ENCODE assay signal across 2 cellular contexts in genomic region chr6:116779569-116780164, GRCh38.
TF ChIP-seq lines count a peak whose summit lies in the region.

No MANE protein-coding gene starts in this region.

TF ChIP-seq in WTC11, 78 proteins besides CTCF, POLR2A, EP300 and RAD21 (continues in another document):
- TF ChIP-seq E2F4 (CRISPR knock-in tag; IDR thresholded peaks at IDR 0.05; ENCODE audit: borderline replicate concordance, low read depth) (no peak), CDX4 (CRISPR knock-in tag; IDR thresholded peaks at IDR 0.05; ENCODE audit: borderline replicate concordance) (no peak), ETV6 (CRISPR knock-in tag; IDR thresholded peaks at IDR 0.05) (no peak), IRF2 (CRISPR knock-in tag; IDR thresholded peaks at IDR 0.05; ENCODE audit: borderline replicate concordance, low read depth) (no peak), ZNF532 (CRISPR knock-in tag; IDR thresholded peaks at IDR 0.05; ENCODE audit: borderline replicate concordance) (no peak), NR1H2 (CRISPR knock-in tag; IDR thresholded peaks at IDR 0.05) (no peak), SP1 (CRISPR knock-in tag; conservative IDR thresholded peaks at IDR 0.05) (no peak), MLX (CRISPR knock-in tag; IDR thresholded peaks at IDR 0.05) (no peak), E2F1 (CRISPR knock-in tag; IDR thresholded peaks at IDR 0.05) (no peak), AR (CRISPR knock-in tag; IDR thresholded peaks at IDR 0.05) (no peak)

TF ChIP-seq in HepG2, 621 proteins besides CTCF, POLR2A, EP300 and RAD21:
- peak; percentile 72 for TF ChIP-seq SMC3 (IDR thresholded peaks at IDR 0.05; ENCODE audit: low read length)
- no peak for TF ChIP-seq ZNF577 (CRISPR knock-in tag; IDR thresholded peaks at IDR 0.05; ENCODE audit: borderline replicate concordance, low read depth)
- TF ChIP-seq ARID3A (IDR thresholded peaks at IDR 0.05; ENCODE audit: low read depth, low read length): peak; percentile 27; the same call in 1 of the 2 replicates
- peak; percentile 61 for TF ChIP-seq STAG1 (CRISPR knock-in tag; IDR thresholded peaks at IDR 0.05)
- TF ChIP-seq ZNF780A (CRISPR knock-in tag; IDR thresholded peaks at IDR 0.05): no peak
- no peak for TF ChIP-seq HNRNPL (IDR thresholded peaks at IDR 0.05; ENCODE audit: low read depth, low read length)
- TF ChIP-seq MTERF4 (CRISPR knock-in tag; IDR thresholded peaks at IDR 0.05): no peak
- TF ChIP-seq HMGXB4 (CRISPR knock-in tag; IDR thresholded peaks at IDR 0.05; ENCODE audit: borderline replicate concordance in 1 of 2, low read depth in 1 of 2): no peak
- no peak for TF ChIP-seq THAP7 (CRISPR knock-in tag; IDR thresholded peaks at IDR 0.05)
TF ChIP-seq in HepG2: peak in this region for 3.
